Comparison of ENCODE assay signal across 10 cellular contexts in genomic region chr10:110747609-110748464, GRCh38.
A peak's percentile ranks its signal among the peaks of the same experiment; 100 is the strongest.
DNase-seq lines count a peak whose midpoint lies in the region; ATAC-seq and TF ChIP-seq lines count a peak whose summit lies in the region.
"Had no signal": no experiment of that assay in that cellular context is flagged by ENCODE, and none has a peak within 500 bp of the region (broad histone marks: within the 10 kb centered on the region; RNA-seq: fewer than 3 reads in every experiment).

No MANE protein-coding gene starts in this region.

- H3K9ac ChIP-seq in GM23248: no peak overlapping the region

- no peak overlapping the region for H3K27ac ChIP-seq in GM23248

- H3F3A ChIP-seq in GM23248 (ENCODE audit: insufficient read depth): no peaks in the 10 kb centered on the region

- H3K79me2 ChIP-seq in GM23248 (ENCODE audit: insufficient read depth): no peaks in the 10 kb centered on the region

- peak overlapping the region; percentile 84 for H3K27ac Mint-ChIP-seq in activated CD4-positive, alpha-beta T cell treated with anti-CD3 and anti-CD28 coated beads for 36 hours
- H3K27ac Mint-ChIP-seq in osteocyte (ENCODE audit: unreplicated experiment): peak overlapping the region; percentile 83

- POLR2A ChIA-PET in activated CD4-positive, alpha-beta T cell treated with anti-CD3 and anti-CD28 coated beads for 36 hours (lab: Charles Lee): interaction anchor here (0.5 to 0.7 kb wide), 3 partner anchors 26 to 89 kb away, joined by 3 to 4 read pairs (median 4); no protein-coding TSS in a partner anchor

- 76 to 81% methylated on average over 2 of the region's 2 CpGs for WGBS in GM23248 (ENCODE audit: low coverage in 1 of 2, low lambda C conversion rate in 2 of 2, missing lambda C conversion rate in 2 of 2), 2 experiments

- H3K4me3 Mint-ChIP-seq in activated CD4-positive, alpha-beta T cell treated with anti-CD3 and anti-CD28 coated beads for 36 hours: peak overlapping the region; percentile 26
- H3K4me3 Mint-ChIP-seq in osteocyte (ENCODE audit: unreplicated experiment): peak overlapping the region; percentile 1

- CTCF ChIA-PET in activated CD4-positive, alpha-beta T cell treated with anti-CD3 and anti-CD28 coated beads for 36 hours (lab: Charles Lee): interaction anchor here (0.6 to 2.5 kb wide), 6 partner anchors 15 to 146 kb away, joined by 3 to 8 read pairs (median 4); no protein-coding TSS in a partner anchor

- no peaks in the 10 kb centered on the region for H3K27me3 ChIP-seq in GM23248 (replicated peaks; ENCODE audit: insufficient read depth)

- H3K4me2 ChIP-seq in GM23248 (ENCODE audit: unreplicated experiment): peak overlapping the region; percentile 4

- H3K4me1 ChIP-seq in GM23248 (ENCODE audit: insufficient read depth): peaks cover 7% of the 10 kb centered on the region

- peaks cover 9% of the 10 kb centered on the region for H3K9me3 Mint-ChIP-seq in activated CD4-positive, alpha-beta T cell treated with anti-CD3 and anti-CD28 coated beads for 36 hours (ENCODE audit: low read depth)
- peaks cover 5% of the 10 kb centered on the region for H3K9me3 Mint-ChIP-seq in osteocyte (ENCODE audit: unreplicated experiment)

- no peaks in the 10 kb centered on the region for H4K20me1 ChIP-seq in GM23248 (ENCODE audit: insufficient read depth)

- H3K9me3 ChIP-seq in GM23248 (ENCODE audit: low read depth): no peaks in the 10 kb centered on the region

- no peak for DNase-seq in activated CD4-positive, alpha-beta T cell treated with anti-CD3 and anti-CD28 coated beads for 36 hours
- DNase-seq in activated CD4-positive, alpha-beta T cell treated with anti-CD3 and anti-CD28 coated beads for 48 hours: no peak
- peak; percentile 41 for DNase-seq in GM23248
- DNase-seq in astrocyte of the hippocampus (ENCODE audit: low read depth, low spot score): peak; percentile 63
- no peak for DNase-seq in osteocyte (ENCODE audit: extremely low spot score, unreplicated experiment)
- DNase-seq in COLO829 (ENCODE audit: low spot score): no peak
- no peak for DNase-seq in NOMO-1 treated with DMSO at 0.1 percent for 48 hours (lab: John Stamatoyannopoulos, UW; ENCODE audit: unreplicated experiment)
- DNase-seq in GDM1 (lab: John Stamatoyannopoulos, UW): no peak
- DNase-seq: NCI-H2081; stimulated activated CD4-positive, alpha-beta T cell treated with anti-CD3 and anti-CD28 coated beads, Interleukin-1b, Interleukin-23, amount 100 ng/mL, for 48 hours had no signal

- no peak for TF ChIP-seq CTCF in osteocyte (IDR thresholded peaks at IDR 0.05)

- ATAC-seq in activated CD4-positive, alpha-beta T cell treated with anti-CD3 and anti-CD28 coated beads for 36 hours: peak; percentile 42

- no peaks in the 10 kb centered on the region for H3K9me2 ChIP-seq in GM23248 (ENCODE audit: insufficient read depth)

- peak overlapping the region; percentile 19; the same call in 1 of the 2 replicates for H2AFZ ChIP-seq in GM23248

- no peak overlapping the region for H3K4me3 ChIP-seq in GM23248

- peaks cover 13% of the 10 kb centered on the region for H3K36me3 Mint-ChIP-seq in activated CD4-positive, alpha-beta T cell treated with anti-CD3 and anti-CD28 coated beads for 36 hours (ENCODE audit: low read depth)
- H3K36me3 Mint-ChIP-seq in osteocyte (ENCODE audit: unreplicated experiment): no peaks in the 10 kb centered on the region

- intact Hi-C loops in activated CD4-positive, alpha-beta T cell treated with anti-CD3 and anti-CD28 coated beads for 36 hours (cut with DNase I, micrococcal nuclease): loop anchor here (1.0 to 10.0 kb wide), 11 partner anchors 26 to 849 kb away; partner anchors contain the start of genes ADRA2A (in 2 of the 2), PDCD4 (in 2 of the 2), BBIP1 (in 1 of the 2) and SHOC2 (in 1 of the 2)

- peaks cover 73% of the 10 kb centered on the region for H3K4me1 Mint-ChIP-seq in activated CD4-positive, alpha-beta T cell treated with anti-CD3 and anti-CD28 coated beads for 36 hours
- peaks cover 21% of the 10 kb centered on the region for H3K4me1 Mint-ChIP-seq in osteocyte (ENCODE audit: unreplicated experiment)

- no peaks in the 10 kb centered on the region for H3K27me3 Mint-ChIP-seq in activated CD4-positive, alpha-beta T cell treated with anti-CD3 and anti-CD28 coated beads for 36 hours
- no peaks in the 10 kb centered on the region for H3K27me3 Mint-ChIP-seq in osteocyte (ENCODE audit: unreplicated experiment)

- no peaks in the 10 kb centered on the region for H3K36me3 ChIP-seq in GM23248 (ENCODE audit: low read depth)

- in situ Hi-C loops in GM23248 (cut with MboI): no loop called here

Comparison
In these comparisons a context has a peak if more than half of its experiments do, and no peak if none do; other contexts are left out.
1. DNase-seq: peak in GM23248 (single experiment) and astrocyte of the hippocampus (single experiment); none in activated CD4-positive, alpha-beta T cell treated with anti-CD3 and anti-CD28 coated beads for 36 hours (single experiment), activated CD4-positive, alpha-beta T cell treated with anti-CD3 and anti-CD28 coated beads for 48 hours (single experiment), osteocyte (single experiment), COLO829 (single experiment), NOMO-1 treated with DMSO at 0.1 percent for 48 hours (single experiment) and GDM1 (single experiment).